Comparison of ENCODE assay signal across 19 cellular contexts in the genomic region with DNA sequence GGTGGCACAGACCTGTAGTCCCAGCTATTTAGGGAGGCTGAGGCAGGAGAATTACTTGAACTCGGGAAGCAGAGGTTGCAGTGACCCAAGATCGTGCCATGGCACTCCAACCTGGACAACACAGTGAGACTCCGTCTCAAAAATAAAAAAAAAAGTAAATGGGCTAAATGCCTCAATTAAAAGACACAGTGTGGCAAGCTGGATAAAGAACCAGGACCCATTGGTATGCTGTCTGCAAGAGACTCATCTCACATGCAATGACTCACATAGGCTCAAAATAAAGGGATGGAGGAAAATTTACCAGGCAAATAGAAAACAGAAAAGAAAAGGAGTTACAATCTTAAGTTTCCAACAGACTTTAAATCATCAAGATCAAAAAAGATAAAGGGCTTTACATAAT. TPM values are rescaled to one million over a fixed set of nuclear protein-coding genes. Genes with fewer than 3 reads are reported as not detected.
DNase-seq lines count a peak whose midpoint lies in the region; ATAC-seq and TF ChIP-seq lines count a peak whose summit lies in the region.
"Had no signal": no experiment of that assay in that cellular context is flagged by ENCODE, and none has a peak within 500 bp of the region (broad histone marks: within the 10 kb centered on the region; RNA-seq: fewer than 3 reads in every experiment).

No MANE protein-coding gene starts in this region.

- H3K27ac ChIP-seq in gastrocnemius medialis: no peak overlapping the region
- H3K27ac ChIP-seq: A549, SJCRH30 had no signal

- H3K4me3 ChIP-seq in AG10803 (ENCODE audit: low read length) (no peak overlapping the region), fibroblast of villous mesenchyme (ENCODE audit: low read depth, low read length) (no peak overlapping the region), gastrocnemius medialis (no peak overlapping the region)
- H3K4me3 ChIP-seq: A549, SJCRH30 had no signal

- no peaks in the 10 kb centered on the region for H3K27me3 ChIP-seq in gastrocnemius medialis
- H3K27me3 ChIP-seq: SJCRH30 had no signal

- H3K36me3 ChIP-seq in gastrocnemius medialis: peaks cover 0 to 11% of the 10 kb centered on the region in 2 donors

- intact Hi-C loops in gastrocnemius medialis (cut with DNase I; ENCODE audit: low total_unique reads): no loop called here

- H3K4me1 ChIP-seq in gastrocnemius medialis: no peaks in the 10 kb centered on the region
- H3K4me1 ChIP-seq: A549, Caco-2, SJCRH30 had no signal

- TF ChIP-seq CTCF in AG10803 (conservative IDR thresholded peaks at IDR 0.05; ENCODE audit: low read length) (no peak), fibroblast of villous mesenchyme (IDR thresholded peaks at IDR 0.05; ENCODE audit: insufficient read depth, low read depth, low read length) (no peak), gastrocnemius medialis (IDR thresholded peaks at IDR 0.05 in 4 of 5, conservative IDR thresholded peaks at IDR 0.05 in 1 of 5) (no peak)

- no peak for ATAC-seq in gastrocnemius medialis
- ATAC-seq: A549, PC-3 had no signal

- peaks cover 0 to 4% (median 4%) of the 10 kb centered on the region in 3 donors for H3K9me3 ChIP-seq in gastrocnemius medialis

- DNase-seq in AG10803 (ENCODE audit: low read depth) (peak; percentile 12), LHCN-M2 (ENCODE audit: low read depth) (peak; percentile 22), dermis microvascular lymphatic vessel endothelial cell (ENCODE audit: low read depth in 2 of 2) (peak; percentile 2 to 6), fibroblast of villous mesenchyme (ENCODE audit: low read depth) (peak; percentile 11), NCI-H1048 (lab: John Stamatoyannopoulos, UW) (no peak), medulla oblongata (ENCODE audit: extremely low spot score) (no peak), gastrocnemius medialis (no peak)
- DNase-seq in activated effector memory CD4-positive, alpha-beta T cell treated with anti-CD3 and anti-CD28 coated beads, Interleukin-2, amount 50 U/mL, for 16 hours: no peak
- DNase-seq: AML-193, Caco-2, DMS153, H7, NCI-H1436 treated with DMSO at 0.1 percent for 48 hours, NCI-H2029 treated with DMSO at 0.1 percent for 48 hours, NCI-H510A treated with DMSO at 0.1 percent for 48 hours, NCI-H82, PC-3, SJCRH30 had no signal

- in situ Hi-C loops in gastrocnemius medialis (cut with MboI; ENCODE audit: low sequenced_read_pairs in 4 of 4): no loop called here

- TF ChIP-seq POLR2A in gastrocnemius medialis (IDR thresholded peaks at IDR 0.05): no peak

RNA-seq across cellular contexts. Expression of a gene that starts 40.3 kb away (rescaled TPM):
- total RNA-seq in LHCN-M2 (2014; rRNA removed) (55.2 and 57.2 TPM in 2 replicates), dermis microvascular lymphatic vessel endothelial cell (53.6 and 55.2 TPM in 2 replicates), fibroblast of villous mesenchyme (44.5 and 66.0 TPM in 2 replicates), gastrocnemius medialis (10 to 100 TPM; 15.0 to 27.4 (median 19.1) TPM)
- 56.5 TPM for polyA plus RNA-seq in LHCN-M2 (2012)

Comparison
In these comparisons a context has a peak if more than half of its experiments do, and no peak if none do; other contexts are left out.
1. DNase-seq: peak in AG10803 (single experiment), LHCN-M2 (single experiment), dermis microvascular lymphatic vessel endothelial cell (2 of 2) and fibroblast of villous mesenchyme (single experiment); none in NCI-H1048 (single experiment), medulla oblongata (single experiment), gastrocnemius medialis (0 of 2) and activated effector memory CD4-positive, alpha-beta T cell treated with anti-CD3 and anti-CD28 coated beads, Interleukin-2, amount 50 U/mL, for 16 hours (single experiment).